In the genomic region with DNA sequence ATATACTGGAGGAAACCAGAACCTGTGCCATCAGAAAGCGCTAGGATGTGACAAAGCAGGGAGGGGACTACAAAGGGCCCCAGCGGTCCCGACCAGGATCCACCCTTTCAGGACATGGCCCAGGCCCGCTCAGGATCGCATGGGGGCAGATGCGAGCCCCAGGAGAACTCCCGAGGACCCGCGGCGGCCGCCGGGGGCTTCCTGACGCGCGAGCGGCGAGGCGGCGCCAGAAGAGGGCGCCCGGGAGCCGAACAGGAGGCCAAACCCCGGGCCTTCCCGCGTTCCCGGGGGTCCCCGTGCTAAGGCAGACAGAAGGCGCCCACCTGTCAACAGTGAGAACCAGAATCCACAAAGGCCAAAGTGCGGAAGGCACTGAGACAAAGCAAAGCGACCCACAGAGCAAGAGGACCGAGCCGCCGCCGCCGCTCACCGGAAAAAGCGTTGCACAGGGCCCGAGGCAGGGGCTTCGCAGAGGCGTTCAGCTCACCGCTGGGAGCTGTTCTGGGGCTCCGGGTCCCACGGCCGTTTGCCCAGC, we compare ENCODE assay signal across 8 cellular contexts. TPM values are rescaled to one million over a fixed set of nuclear protein-coding genes. Genes with fewer than 3 reads are reported as not detected.
DNase-seq lines count a peak whose midpoint lies in the region; ATAC-seq lines count a peak whose summit lies in the region.

No MANE protein-coding gene starts in this region.

- CTCF ChIA-PET in naive thymus-derived CD4-positive, alpha-beta T cell (lab: Charles Lee): interaction anchor here (0.6 to 1.5 kb wide), 5 partner anchors 11 to 226 kb away, joined by 3 to 9 read pairs (median 4); no protein-coding TSS in a partner anchor

- no peaks in the 10 kb centered on the region for H3K27me3 ChIP-seq in naive thymus-derived CD4-positive, alpha-beta T cell (ENCODE audit: control insufficient read depth in 2 of 2, insufficient read depth in 2 of 2, low read length in 2 of 2)

- in situ Hi-C loops in ACHN (cut with HindIII; ENCODE audit: low pct_ligation_motif_present, low pct_unique_long_range_greater_than_20kb, low sequenced_read_pairs): no loop called here

- H3K9me3 Mint-ChIP-seq in naive thymus-derived CD4-positive, alpha-beta T cell: peaks cover 0 to 1% (median 0%) of the 10 kb centered on the region in 11 donors

- no peaks in the 10 kb centered on the region for H3K36me3 ChIP-seq in naive thymus-derived CD4-positive, alpha-beta T cell (ENCODE audit: control insufficient read depth in 2 of 3, insufficient read depth in 3 of 3, low read length in 3 of 3)

- POLR2A ChIA-PET in naive thymus-derived CD4-positive, alpha-beta T cell (lab: Charles Lee): interaction anchor here (0.6 to 2.5 kb wide), 6 partner anchors 13 to 190 kb away, joined by 3 to 10 read pairs (median 4); no protein-coding TSS in a partner anchor

- intact Hi-C loops in naive thymus-derived CD4-positive, alpha-beta T cell (cut with micrococcal nuclease): loop anchor here (1.0 kb wide), 3 partner anchors 12 to 172 kb away; a partner anchor contains a TSS

- H3K27ac Mint-ChIP-seq in naive thymus-derived CD4-positive, alpha-beta T cell: peak overlapping the region; percentile 78 to 95 (median 92)

- peaks cover 8 to 29% (median 17%) of the 10 kb centered on the region in 7 donors for H3K4me1 Mint-ChIP-seq in naive thymus-derived CD4-positive, alpha-beta T cell

- peak; percentile 73 for ATAC-seq in GM18502 (IDR thresholded peaks at IDR 0.05; ENCODE audit: poor library complexity, unreplicated experiment)
- peak; percentile 89 for ATAC-seq in naive thymus-derived CD4-positive, alpha-beta T cell
- ATAC-seq in GM21825 (IDR thresholded peaks at IDR 0.05; ENCODE audit: unreplicated experiment): no peak

- DNase-seq in ACHN (peak; percentile 20), NCI-H526 (lab: John Stamatoyannopoulos, UW) (peak; percentile 19 to 72), epidermal melanocyte (ENCODE audit: insufficient read length, low spot score) (peak; percentile 43)
- DNase-seq in activated CD8-positive, alpha-beta memory T cell treated with anti-CD3 and anti-CD28 coated beads for 48 hours (ENCODE audit: low read depth in 2 of 3, low spot score in 2 of 3): peak; percentile 36 to 60 (median 40)
- peak; percentile 56 to 73 (median 67) for DNase-seq in naive thymus-derived CD4-positive, alpha-beta T cell
- DNase-seq in stimulated activated CD8-positive, alpha-beta memory T cell treated with anti-CD3 and anti-CD28 coated beads, Interleukin-7, amount 100 ng/mL, for 4 hours (ENCODE audit: low read depth in 2 of 2): peak; percentile 15 to 61

- H3K36me3 Mint-ChIP-seq in naive thymus-derived CD4-positive, alpha-beta T cell: no peaks in the 10 kb centered on the region

- H3K27me3 Mint-ChIP-seq in naive thymus-derived CD4-positive, alpha-beta T cell: no peaks in the 10 kb centered on the region

- H3K4me1 ChIP-seq in naive thymus-derived CD4-positive, alpha-beta T cell (ENCODE audit: control insufficient read depth in 2 of 2, insufficient read depth in 2 of 2, low read length in 2 of 2): peaks cover 16 to 32% of the 10 kb centered on the region in 2 donors

- peak overlapping the region; percentile 73 for H3K27ac ChIP-seq in naive thymus-derived CD4-positive, alpha-beta T cell (ENCODE audit: low read depth, low read length)

- H3K4me3 ChIP-seq in naive thymus-derived CD4-positive, alpha-beta T cell (ENCODE audit: low read length): peak overlapping the region; percentile 38

- no peaks in the 10 kb centered on the region for H3K9me3 ChIP-seq in naive thymus-derived CD4-positive, alpha-beta T cell (ENCODE audit: control insufficient read depth in 2 of 3, low read length in 3 of 3)

- peak overlapping the region; percentile 69 to 90 (median 78) for H3K4me3 Mint-ChIP-seq in naive thymus-derived CD4-positive, alpha-beta T cell

RNA-seq across cellular contexts. Expression of a gene that starts 7.3 kb away (rescaled TPM):
- total RNA-seq in naive thymus-derived CD4-positive, alpha-beta T cell: not detected
- not detected for polyA plus RNA-seq in naive thymus-derived CD4-positive, alpha-beta T cell

RNA-seq across cellular contexts. Expression of a gene that starts 39.2 kb away (rescaled TPM):
- 100 to 1,000 TPM in 3 of 5 experiments, 10 to 100 TPM in 2; 72.7 to 155 (median 103) TPM for total RNA-seq in naive thymus-derived CD4-positive, alpha-beta T cell
- polyA plus RNA-seq in naive thymus-derived CD4-positive, alpha-beta T cell: 10 to 100 TPM; 12.1 to 22.5 TPM

RNA-seq across cellular contexts. Expression of a gene that starts 45.7 kb away (rescaled TPM):
- total RNA-seq in naive thymus-derived CD4-positive, alpha-beta T cell: not detected
- polyA plus RNA-seq in naive thymus-derived CD4-positive, alpha-beta T cell: not detected
